ENCODE assay signal across 31 cellular contexts in the genomic region with DNA sequence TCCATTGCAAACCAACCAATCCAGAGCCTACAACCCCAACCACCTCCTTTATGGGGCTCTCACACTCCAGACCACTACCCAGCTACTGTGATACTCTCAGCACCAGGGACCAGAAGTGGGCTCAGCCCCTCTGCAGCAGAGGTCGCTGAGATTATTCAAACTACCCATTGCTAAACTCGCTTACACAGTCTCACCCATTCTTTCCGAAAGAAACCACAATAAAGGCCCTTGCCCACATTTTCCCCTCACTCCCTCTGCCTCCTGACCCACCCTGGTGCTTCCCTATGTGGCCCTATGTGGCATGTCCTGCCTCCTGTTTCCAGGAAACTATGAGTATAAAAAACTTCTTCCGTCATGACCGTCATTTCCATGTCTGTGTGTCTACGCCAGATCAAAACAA. TPM values are rescaled to one million over a fixed set of nuclear protein-coding genes. Genes with fewer than 3 reads are reported as not detected.
DNase-seq lines count a peak whose midpoint lies in the region; ATAC-seq and TF ChIP-seq lines count a peak whose summit lies in the region.
"Had no signal": no experiment of that assay in that cellular context is flagged by ENCODE, and none has a peak within 500 bp of the region (broad histone marks: within the 10 kb centered on the region; RNA-seq: fewer than 3 reads in every experiment).

No MANE protein-coding gene starts in this region.

- H3K4me1 Mint-ChIP-seq in stimulated activated naive CD8-positive, alpha-beta T cell treated with anti-CD3 and anti-CD28 coated beads, Interleukin-15, amount 100 ng/mL, for 72 hours: peaks cover 20% of the 10 kb centered on the region
- H3K4me1 Mint-ChIP-seq: CD4-positive, CD25-positive, alpha-beta regulatory T cell had no signal

- H3K9ac ChIP-seq in neuronal stem cell (ENCODE audit: low read depth, low read length, poor library complexity): no peak overlapping the region
- H3K9ac ChIP-seq: GM23248, SK-N-SH had no signal

- H3K4me1 ChIP-seq in neuronal stem cell (ENCODE audit: control insufficient read depth in 2 of 2, insufficient read depth in 1 of 2, low read depth in 1 of 2, low read length in 2 of 2) (no peaks in the 10 kb centered on the region), transverse colon (no peaks in the 10 kb centered on the region)
- H3K4me1 ChIP-seq: HAP-1 had no signal

- ATAC-seq in stimulated activated naive CD8-positive, alpha-beta T cell treated with anti-CD3 and anti-CD28 coated beads, Interleukin-15, Interleukin-2, amounts not matched to agents 100 U/mL and 50 U/mL, for 24 hours: peak; percentile 68
- no peak for ATAC-seq in stimulated activated naive CD8-positive, alpha-beta T cell treated with anti-CD3 and anti-CD28 coated beads, Interleukin-15, amount 100 ng/mL, for 72 hours
- no peak for ATAC-seq in GM19035 (IDR thresholded peaks at IDR 0.05; ENCODE audit: unreplicated experiment)
- ATAC-seq: GM12878, HepG2, K562 had no signal

- no peak overlapping the region for H3K23ac ChIP-seq in neuronal stem cell (ENCODE audit: low read depth, low read length, poor library complexity)

- H3K79me1 ChIP-seq in neuronal stem cell (ENCODE audit: low read depth, low read length): no peaks in the 10 kb centered on the region

- no peak overlapping the region for H3K4ac ChIP-seq in neuronal stem cell (ENCODE audit: low read length)

- H3K4me3 Mint-ChIP-seq in stimulated activated naive CD8-positive, alpha-beta T cell treated with anti-CD3 and anti-CD28 coated beads, Interleukin-15, amount 100 ng/mL, for 72 hours: no peak overlapping the region
- H3K4me3 Mint-ChIP-seq: CD4-positive, CD25-positive, alpha-beta regulatory T cell had no signal

- H3K4me2 ChIP-seq in neuronal stem cell (ENCODE audit: insufficient read depth, low read length, poor library complexity, severe bottlenecking): no peak overlapping the region
- H3K4me2 ChIP-seq: SK-N-SH had no signal

- H3K27me3 Mint-ChIP-seq in stimulated activated naive CD8-positive, alpha-beta T cell treated with anti-CD3 and anti-CD28 coated beads, Interleukin-15, amount 100 ng/mL, for 72 hours: no peaks in the 10 kb centered on the region

- H3K18ac ChIP-seq in neuronal stem cell (ENCODE audit: low read length): peak overlapping the region; percentile 9

- H3K36me3 ChIP-seq in neuronal stem cell (replicated peaks in 1 of 2; ENCODE audit: control insufficient read depth in 2 of 2, insufficient read depth in 2 of 2, low read length in 2 of 2) (no peaks in the 10 kb centered on the region), transverse colon (no peaks in the 10 kb centered on the region)
- H3K36me3 ChIP-seq: HAP-1 had no signal

- H2BK120ac ChIP-seq in neuronal stem cell (ENCODE audit: low read depth, low read length): no peak overlapping the region

- H3K27me3 ChIP-seq in neuronal stem cell (ENCODE audit: control insufficient read depth in 3 of 3, insufficient read depth in 3 of 3, low read depth in 1 of 3, low read length in 3 of 3) (peaks cover 0 to 3% (median 0%) of the 10 kb centered on the region in 3 experiments), transverse colon (no peaks in the 10 kb centered on the region)

- DNase-seq in stimulated activated naive CD8-positive, alpha-beta T cell treated with anti-CD3 and anti-CD28 coated beads, Interleukin-15, Interleukin-2, amounts not matched to agents 100 U/mL and 50 U/mL, for 24 hours: peak; percentile 12
- DNase-seq in stimulated activated naive CD8-positive, alpha-beta T cell treated with anti-CD3 and anti-CD28 coated beads, Interleukin-15, amount 100 ng/mL, for 72 hours: no peak
- DNase-seq in iPS-NIHi7 (ENCODE audit: extremely low spot score): peak; percentile 7
- no peak for DNase-seq in neuronal stem cell (ENCODE audit: low spot score)
- no peak for DNase-seq in NCI-H2107 (lab: John Stamatoyannopoulos, UW)
- DNase-seq in transverse colon: no peak
- DNase-seq: AML-193; CD4-positive, CD25-positive, alpha-beta regulatory T cell; COR-L47; DMS 273 treated with DMSO at 0.1 percent for 48 hours; DMS79 treated with DMSO at 0.1 percent for 48 hours; GM23248; MM.1S; NCI-H1048; NCI-H1417 treated with DMSO at 0.1 percent for 48 hours; NCI-H187; NCI-H226; NCI-H510A treated with DMSO at 0.1 percent for 48 hours; NCI-H748 treated with DMSO at 0.1 percent for 48 hours; SIG-M5 had no signal

- no peak overlapping the region for H3K27ac Mint-ChIP-seq in stimulated activated naive CD8-positive, alpha-beta T cell treated with anti-CD3 and anti-CD28 coated beads, Interleukin-15, amount 100 ng/mL, for 72 hours
- H3K27ac Mint-ChIP-seq: CD4-positive, CD25-positive, alpha-beta regulatory T cell had no signal

- H3K9me3 ChIP-seq in neuronal stem cell (replicated peaks in 1 of 2; ENCODE audit: control insufficient read depth in 2 of 2, insufficient read depth in 1 of 2, low read depth in 1 of 2, low read length in 2 of 2) (peaks cover 0 to 2% of the 10 kb centered on the region in 2 donors), transverse colon (no peaks in the 10 kb centered on the region)
- H3K9me3 ChIP-seq: HAP-1, SK-N-SH had no signal

- in situ Hi-C loops in transverse colon (cut with MboI; ENCODE audit: low pct_ligation_motif_present in 1 of 4, low pct_unique_long_range_greater_than_20kb in 1 of 4, low sequenced_read_pairs in 3 of 4): no loop called here

- H4K8ac ChIP-seq in neuronal stem cell (ENCODE audit: low read depth, low read length): no peak overlapping the region

- H2BK12ac ChIP-seq in neuronal stem cell (ENCODE audit: low read length): no peak overlapping the region

- H4K91ac ChIP-seq in neuronal stem cell (ENCODE audit: low read depth, low read length, poor library complexity): no peak overlapping the region

- H3K9me3 Mint-ChIP-seq in stimulated activated naive CD8-positive, alpha-beta T cell treated with anti-CD3 and anti-CD28 coated beads, Interleukin-15, amount 100 ng/mL, for 72 hours: no peaks in the 10 kb centered on the region

- no peak overlapping the region for H2AFZ ChIP-seq in neuronal stem cell (ENCODE audit: low read length)
- H2AFZ ChIP-seq: GM23248 had no signal

- intact Hi-C loops in transverse colon (cut with DNase I; ENCODE audit: low total_unique reads): no loop called here

- H2BK15ac ChIP-seq in neuronal stem cell (ENCODE audit: low read length): no peak overlapping the region

- no peak overlapping the region for H3K27ac ChIP-seq in neuronal stem cell (replicated peaks; ENCODE audit: low read length)
- no peak overlapping the region for H3K27ac ChIP-seq in transverse colon
- H3K27ac ChIP-seq: GM23248, HL-60, RWPE1 had no signal

- H2BK5ac ChIP-seq in neuronal stem cell (ENCODE audit: low read length): no peak overlapping the region

- no peak for TF ChIP-seq CTCF in transverse colon (IDR thresholded peaks at IDR 0.05)

- H2AK5ac ChIP-seq in neuronal stem cell (ENCODE audit: low read depth, low read length): no peak overlapping the region

- no CpG with 5 or more reads among the region's 6 CpGs for WGBS in neuronal stem cell (ENCODE audit: extremely low coverage in 2 of 2, insufficient read length in 2 of 2, insufficient replicate concordance in 1 of 2), 2 donors
- 20 to 47% methylated on average over 1 to 6 of the region's 6 CpGs for WGBS in transverse colon (ENCODE audit: low coverage in 1 of 2), 2 donors

- H3K14ac ChIP-seq in neuronal stem cell (ENCODE audit: low read length): no peak overlapping the region

- H3K4me3 ChIP-seq in neuronal stem cell (ENCODE audit: low read length in 2 of 2) (no peak overlapping the region), transverse colon (no peak overlapping the region)
- H3K4me3 ChIP-seq: GM12878, GM23248, HAP-1, K562 had no signal

- TF ChIP-seq POLR2A in transverse colon (IDR thresholded peaks at IDR 0.05): no peak

- no peak for TF ChIP-seq EP300 in transverse colon (IDR thresholded peaks at IDR 0.05; ENCODE audit: low read depth)

RNA-seq across cellular contexts. Expression of gene TEX51, which starts 10.7 kb away (rescaled TPM):
- polyA plus RNA-seq in neuronal stem cell (2013, experiment 1 of 2): not detected
- polyA plus RNA-seq in neuronal stem cell (2013, experiment 2 of 2): not detected
- not detected for total RNA-seq in transverse colon
- total RNA-seq: A172; CD4-positive, CD25-positive, alpha-beta regulatory T cell; GM12878; GM23248; HepG2; HT-29; K562 had no signal
- polyA plus RNA-seq: AG04450; CD4-positive, CD25-positive, alpha-beta regulatory T cell; GM12878; GM23248; HepG2; K562; SK-N-SH had no signal

Comparison
In these comparisons a context has a peak if more than half of its experiments do, and no peak if none do; other contexts are left out.
1. DNase-seq: peak in stimulated activated naive CD8-positive, alpha-beta T cell treated with anti-CD3 and anti-CD28 coated beads, Interleukin-15, Interleukin-2, amounts not matched to agents 100 U/mL and 50 U/mL, for 24 hours (single experiment) and iPS-NIHi7 (single experiment); none in stimulated activated naive CD8-positive, alpha-beta T cell treated with anti-CD3 and anti-CD28 coated beads, Interleukin-15, amount 100 ng/mL, for 72 hours (0 of 2), neuronal stem cell (single experiment), NCI-H2107 (single experiment) and transverse colon (single experiment).